Comparison of ENCODE assay signal across 27 cellular contexts in genomic region chr15:35320158-35320780, GRCh38.
"Had no signal": no experiment of that assay in that cellular context is flagged by ENCODE, and none has a peak within 500 bp of the region (broad histone marks: within the 10 kb centered on the region; RNA-seq: fewer than 3 reads in every experiment).

No MANE protein-coding gene starts in this region.

- H3K9me3 Mint-ChIP-seq: activated T-cell treated with anti-CD3 and anti-CD28 coated beads, Interleukin-2, amount 50 U/mL, for 24 hours; activated T-helper 1 cell treated with anti-CD3 and anti-CD28 coated beads, Interleukin-12 subunit alpha, Interleukin-12 subunit beta, Interleukin-2, Interleukin-4 antibody, amounts not matched to agents 30 ng/mL and 10 ng/mL and 1 ng/mL, durations not matched to agents 14 hours and 24 hours and 36 hours; T-helper 1 cell treated with Interleukin-12 subunit alpha and Interleukin-12 subunit beta and Interleukin-4 antibody, amounts not matched to agents 30 μg/mL and 1 μg/mL, for 36 hours had no signal

- H3K4me1 Mint-ChIP-seq: activated naive CD8-positive, alpha-beta T cell treated with anti-CD3 and anti-CD28 coated beads, Interleukin-2, amount 50 U/mL, for 24 hours; central memory CD8-positive, alpha-beta T cell; WTC11 had no signal

- H3K4me3 Mint-ChIP-seq: activated CD8-positive, alpha-beta T cell treated with anti-CD3 and anti-CD28 coated beads, Interleukin-2, amount 10 ng/mL, durations not matched to agents 7 days and 5 days; activated naive CD8-positive, alpha-beta T cell treated with anti-CD3 and anti-CD28 coated beads, Interleukin-2, amount 50 U/mL, for 24 hours; activated T-cell treated with anti-CD3 and anti-CD28 coated beads, Interleukin-2, amount 50 U/mL, for 24 hours; activated T-helper 1 cell treated with anti-CD3 and anti-CD28 coated beads, Interleukin-12 subunit alpha, Interleukin-12 subunit beta, Interleukin-2, Interleukin-4 antibody, amounts not matched to agents 30 ng/mL and 10 ng/mL and 1 ng/mL, durations not matched to agents 14 hours and 24 hours and 36 hours; brain; central memory CD8-positive, alpha-beta T cell; T-helper 1 cell treated with Interleukin-12 subunit alpha and Interleukin-12 subunit beta and Interleukin-4 antibody, amounts not matched to agents 30 μg/mL and 1 μg/mL, for 36 hours; WTC11 had no signal

- H3K27ac Mint-ChIP-seq: activated CD8-positive, alpha-beta T cell treated with anti-CD3 and anti-CD28 coated beads, Interleukin-2, amount 10 ng/mL, durations not matched to agents 7 days and 5 days; activated naive CD4-positive, alpha-beta T cell treated with anti-CD3 and anti-CD28 coated beads, Interleukin-2, amount 50 U/mL, for 72 hours; activated naive CD8-positive, alpha-beta T cell treated with anti-CD3 and anti-CD28 coated beads, Interleukin-2, amount 50 U/mL, for 24 hours; activated T-cell treated with anti-CD3 and anti-CD28 coated beads, Interleukin-2, amount 50 U/mL, for 24 hours; activated T-helper 1 cell treated with anti-CD3 and anti-CD28 coated beads, Interleukin-12 subunit alpha, Interleukin-12 subunit beta, Interleukin-2, Interleukin-4 antibody, amounts not matched to agents 30 ng/mL and 10 ng/mL and 1 ng/mL, durations not matched to agents 14 hours and 24 hours and 36 hours; brain; T-helper 1 cell treated with Interleukin-12 subunit alpha and Interleukin-12 subunit beta and Interleukin-4 antibody, amounts not matched to agents 30 μg/mL and 1 μg/mL, for 36 hours; WTC11 had no signal

- ATAC-seq: activated CD8-positive, alpha-beta T cell treated with anti-CD3 and anti-CD28 coated beads, Interleukin-2, amount 10 ng/mL, durations not matched to agents 7 days and 5 days; activated naive CD4-positive, alpha-beta T cell treated with anti-CD3 and anti-CD28 coated beads, Interleukin-2, amount 50 U/mL, for 72 hours; activated naive CD8-positive, alpha-beta T cell treated with anti-CD3 and anti-CD28 coated beads, Interleukin-2, amount 50 U/mL, for 24 hours; WTC11 had no signal

- H3K36me3 Mint-ChIP-seq: brain, WTC11 had no signal

- H3K27me3 Mint-ChIP-seq: activated naive CD8-positive, alpha-beta T cell treated with anti-CD3 and anti-CD28 coated beads, Interleukin-2, amount 50 U/mL, for 24 hours; activated T-cell treated with anti-CD3 and anti-CD28 coated beads, Interleukin-2, amount 50 U/mL, for 24 hours; central memory CD8-positive, alpha-beta T cell had no signal

- DNase-seq: activated CD4-positive, alpha-beta T cell treated with anti-CD3 and anti-CD28 coated beads for 48 hours; activated CD4-positive, alpha-beta T cell treated with anti-CD3 and anti-CD28 coated beads, Interleukin-2, amount 50 U/mL, for 4 hours; activated CD4-positive, CD25-positive, alpha-beta regulatory T cell treated with anti-CD3 and anti-CD28 coated beads, Interleukin-2, amount 50 U/mL, for 72 hours; activated CD8-positive, alpha-beta memory T cell treated with anti-CD3 and anti-CD28 coated beads, Interleukin-2, amount 50 U/mL, for 48 hours; activated CD8-positive, alpha-beta T cell treated with anti-CD3 and anti-CD28 coated beads, Interleukin-2, amount 10 ng/mL, durations not matched to agents 7 days and 5 days; activated effector memory CD4-positive, alpha-beta T cell treated with Interleukin-2 at 50 U/mL for 16 hours; activated naive CD4-positive, alpha-beta T cell treated with Interleukin-2 at 50 U/mL for 16 hours; activated naive CD8-positive, alpha-beta T cell treated with anti-CD3 and anti-CD28 coated beads, Interleukin-2, amount 50 U/mL, for 24 hours; activated T-cell treated with anti-CD3 and anti-CD28 coated beads, Interleukin-2, amount 50 U/mL, for 24 hours; amygdala; Kasumi-1; KBM-7; NCI-H1105 treated with DMSO at 0.1 percent for 48 hours; NCI-H146; NCI-H187 treated with DMSO at 0.1 percent for 48 hours; NCI-H2081 treated with DMSO at 0.1 percent for 48 hours; NCI-H226; NCI-H526; NCI-H82; Peyer's patch; SHP77 treated with DMSO at 0.1 percent for 48 hours had no signal
